Comparison of ENCODE assay signal across 17 cellular contexts in the genomic region with DNA sequence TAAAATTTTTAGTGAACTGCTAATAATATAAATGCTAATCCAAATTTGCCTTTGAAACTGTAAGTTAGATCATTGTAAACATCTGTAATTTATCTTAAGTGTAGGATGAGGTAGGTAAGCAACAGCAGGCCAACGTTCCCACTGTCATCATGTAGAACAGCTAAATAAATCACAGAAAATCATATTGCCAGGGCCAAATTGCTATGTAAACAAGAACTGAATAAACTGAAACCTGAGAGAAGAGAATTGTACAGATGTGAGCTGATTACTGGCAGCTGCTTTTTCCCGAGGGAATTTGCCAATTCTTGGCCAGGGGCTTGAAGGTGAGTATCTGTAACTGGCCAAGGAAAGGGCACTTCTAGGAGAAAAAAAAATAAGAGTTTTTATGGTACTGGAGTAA.
DNase-seq lines count a peak whose midpoint lies in the region; ATAC-seq and TF ChIP-seq lines count a peak whose summit lies in the region.
"Had no signal": no experiment of that assay in that cellular context is flagged by ENCODE, and none has a peak within 500 bp of the region (broad histone marks: within the 10 kb centered on the region; RNA-seq: fewer than 3 reads in every experiment).

No MANE protein-coding gene starts in this region.

- no peaks in the 10 kb centered on the region for H3F3A ChIP-seq in SU-DHL-6 (ENCODE audit: insufficient read depth)

- no peaks in the 10 kb centered on the region for H3K27me3 ChIP-seq in SU-DHL-6 (ENCODE audit: low read length)
- H3K27me3 ChIP-seq: cardiac muscle cell, heart right ventricle, thyroid gland had no signal

- no peaks in the 10 kb centered on the region for H4K20me1 ChIP-seq in SU-DHL-6 (ENCODE audit: low read depth, low read length)

- H3K36me3 ChIP-seq in SU-DHL-6 (ENCODE audit: low read length), result no peaks in the 10 kb centered on the region
- H3K36me3 ChIP-seq: cardiac muscle cell, heart right ventricle, thyroid gland had no signal

- TF ChIP-seq CTCF in 22Rv1 (IDR thresholded peaks at IDR 0.05) (no peak), SU-DHL-6 (IDR thresholded peaks at IDR 0.05; ENCODE audit: insufficient read depth, low read length, poor library complexity, severe bottlenecking) (no peak)

- H3K79me2 ChIP-seq in SU-DHL-6 (ENCODE audit: insufficient read depth, low read length), result no peaks in the 10 kb centered on the region

- H3K27ac ChIP-seq in 22Rv1 (peak overlapping the region; percentile 50), SU-DHL-6 (ENCODE audit: low read depth, low read length) (no peak overlapping the region)
- H3K27ac ChIP-seq: A549, cardiac muscle cell, heart right ventricle, thyroid gland had no signal

- no peak for ATAC-seq in GM21390 (IDR thresholded peaks at IDR 0.05; ENCODE audit: unreplicated experiment)
- ATAC-seq: A549; activated T-cell treated with anti-CD3 and anti-CD28 coated beads, Interleukin-2, amount 50 U/mL, for 4 hours; heart right ventricle; mucosa of descending colon had no signal

- no peak overlapping the region for H3K4me2 ChIP-seq in SU-DHL-6 (ENCODE audit: low read depth, low read length, poor library complexity, severe bottlenecking)
- H3K4me2 ChIP-seq: A549 had no signal

- no peaks in the 10 kb centered on the region for H3K9me3 ChIP-seq in SU-DHL-6 (ENCODE audit: insufficient read depth, low read length)
- H3K9me3 ChIP-seq: A549, mucosa of descending colon, thyroid gland had no signal

- H3K9ac ChIP-seq in SU-DHL-6 (ENCODE audit: low read length), result no peak overlapping the region

- H3K4me3 ChIP-seq in SU-DHL-6 (ENCODE audit: insufficient read depth, low read length, poor library complexity, severe bottlenecking), result no peak overlapping the region
- H3K4me3 ChIP-seq: A549, cardiac muscle cell, heart right ventricle, mucosa of descending colon, thyroid gland had no signal

- no peaks in the 10 kb centered on the region for H3K9me2 ChIP-seq in SU-DHL-6 (replicated peaks; ENCODE audit: insufficient read depth, low read length)

- H2AFZ ChIP-seq in SU-DHL-6 (ENCODE audit: low read depth, low read length, severe bottlenecking), result peak overlapping the region; percentile 51

- peak; percentile 97 for DNase-seq in NCI-H1105 treated with DMSO at 0.1 percent for 48 hours (lab: John Stamatoyannopoulos, UW)
- peak; percentile 73 for DNase-seq in NCI-H2227 (lab: John Stamatoyannopoulos, UW; ENCODE audit: unreplicated experiment)
- no peak for DNase-seq in retina
- DNase-seq in activated effector memory CD4-positive, alpha-beta T cell treated with anti-CD3 and anti-CD28 coated beads, Interleukin-2, amount 50 U/mL, for 16 hours, result no peak
- no peak for DNase-seq in NOMO-1 (lab: John Stamatoyannopoulos, UW; ENCODE audit: unreplicated experiment in 2 of 2)
- DNase-seq: activated CD4-positive, alpha-beta T cell treated with anti-CD3 and anti-CD28 coated beads, Interleukin-2, amount 50 U/mL, for 48 hours; activated T-cell treated with anti-CD3 and anti-CD28 coated beads, Interleukin-2, amount 50 U/mL, for 4 hours; CD4-positive, alpha-beta memory T cell; heart right ventricle; mucosa of descending colon; stimulated activated CD4-positive, alpha-beta T cell treated with anti-CD3 and anti-CD28 coated beads, Interleukin-4, amount 100 ng/mL, for 24 hours; thyroid gland had no signal

Comparison
In these comparisons a context has a peak if more than half of its experiments do, and no peak if none do; other contexts are left out.
1. DNase-seq: peak in NCI-H1105 treated with DMSO at 0.1 percent for 48 hours (single experiment) and NCI-H2227 (single experiment); none in retina (single experiment), activated effector memory CD4-positive, alpha-beta T cell treated with anti-CD3 and anti-CD28 coated beads, Interleukin-2, amount 50 U/mL, for 16 hours (single experiment) and NOMO-1 (0 of 2).